ENCODE assay signal across 2 cellular contexts in the genomic region with DNA sequence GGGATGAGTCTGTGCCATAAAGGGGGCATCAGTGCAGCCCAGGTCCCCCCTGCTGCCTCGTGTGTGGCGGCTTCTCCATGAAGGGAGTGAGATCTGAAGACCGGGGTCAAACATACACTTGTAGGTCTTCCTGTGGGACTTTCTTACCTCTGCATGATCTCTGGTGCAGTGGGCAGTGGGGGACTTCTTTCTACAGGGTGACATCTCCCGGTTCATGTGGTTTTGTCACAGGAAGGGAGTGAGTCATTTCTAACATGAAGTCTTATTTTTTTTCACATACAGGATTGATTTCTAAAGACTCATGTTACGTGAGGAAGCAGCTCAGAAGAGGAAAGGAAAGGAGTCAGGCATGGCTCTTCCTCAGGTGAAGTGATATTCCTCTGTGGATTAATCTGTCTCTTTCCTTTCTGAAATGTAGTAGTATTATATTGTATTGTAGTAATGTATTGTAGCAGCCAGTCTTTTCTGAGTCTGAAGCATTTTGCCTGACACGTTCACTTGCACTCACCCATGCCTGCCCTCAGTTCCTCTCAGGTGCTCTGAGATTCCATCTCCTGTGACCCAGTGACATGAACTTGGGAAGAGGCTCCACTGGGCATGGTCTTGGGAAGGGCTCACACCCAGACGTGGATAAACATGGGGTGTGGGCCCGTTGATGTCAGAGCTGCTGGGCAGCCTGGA.
TF ChIP-seq lines count a peak whose summit lies in the region.

No MANE protein-coding gene starts in this region.

TF ChIP-seq in liver, 16 proteins besides CTCF, POLR2A, EP300 and RAD21:
- no peak for TF ChIP-seq SP1 (IDR thresholded peaks at IDR 0.05)
- TF ChIP-seq, protein P1, sequence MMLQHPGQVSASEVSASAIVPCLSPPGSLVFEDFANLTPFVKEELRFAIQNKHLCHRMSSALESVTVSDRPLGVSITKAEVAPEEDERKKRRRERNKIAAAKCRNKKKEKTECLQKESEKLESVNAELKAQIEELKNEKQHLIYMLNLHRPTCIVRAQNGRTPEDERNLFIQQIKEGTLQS (IDR thresholded peaks at IDR 0.05): no peak
TF ChIP-seq in liver: peak in this region for 0.

TF ChIP-seq in HepG2, 621 proteins besides CTCF, POLR2A, EP300 and RAD21:
- no peak for TF ChIP-seq GTF2F1 (IDR thresholded peaks at IDR 0.05; ENCODE audit: low read length)
- no peak for TF ChIP-seq ZNF614 (CRISPR knock-in tag; IDR thresholded peaks at IDR 0.05; ENCODE audit: borderline replicate concordance)
- no peak for TF ChIP-seq ZNF260 (CRISPR knock-in tag; IDR thresholded peaks at IDR 0.05; ENCODE audit: borderline replicate concordance, low read depth)
- TF ChIP-seq ZNF253 (CRISPR knock-in tag; IDR thresholded peaks at IDR 0.05; ENCODE audit: borderline replicate concordance): no peak
- no peak for TF ChIP-seq BHLHE40 (IDR thresholded peaks at IDR 0.05; ENCODE audit: low read length)
- TF ChIP-seq ZSCAN31 (CRISPR knock-in tag; IDR thresholded peaks at IDR 0.05; ENCODE audit: low read depth): no peak
- no peak for TF ChIP-seq ZHX1 (CRISPR knock-in tag; IDR thresholded peaks at IDR 0.05; ENCODE audit: low read depth)
- TF ChIP-seq ZBTB20 (CRISPR knock-in tag; IDR thresholded peaks at IDR 0.05; ENCODE audit: borderline replicate concordance, low read depth): no peak
- no peak for TF ChIP-seq ZNF788 (CRISPR knock-in tag; IDR thresholded peaks at IDR 0.05; ENCODE audit: borderline replicate concordance)
- TF ChIP-seq FOXM1 (CRISPR knock-in tag; IDR thresholded peaks at IDR 0.05): no peak
- TF ChIP-seq CBX1 (IDR thresholded peaks at IDR 0.05; ENCODE audit: low read depth): no peak
- no peak for TF ChIP-seq ZNF644 (CRISPR knock-in tag; IDR thresholded peaks at IDR 0.05; ENCODE audit: low read depth)
- no peak for TF ChIP-seq HNRNPUL1 (IDR thresholded peaks at IDR 0.05; ENCODE audit: low read depth, low read length)
- no peak for TF ChIP-seq POLR2AphosphoS5 (IDR thresholded peaks at IDR 0.05; ENCODE audit: low read depth, low read length)
- no peak for TF ChIP-seq ZNF883 (CRISPR knock-in tag; IDR thresholded peaks at IDR 0.05; ENCODE audit: not compliant biosample characterization)
- TF ChIP-seq PBX3 (CRISPR knock-in tag; IDR thresholded peaks at IDR 0.05; ENCODE audit: borderline replicate concordance): no peak
- no peak for TF ChIP-seq RARG (CRISPR knock-in tag; IDR thresholded peaks at IDR 0.05; ENCODE audit: low read depth)
- no peak for TF ChIP-seq KLF6 (CRISPR knock-in tag; IDR thresholded peaks at IDR 0.05)
